In genomic region chr4:137370206-137370633, GRCh38 we compare ENCODE assay signal across 14 cellular contexts.
DNase-seq lines count a peak whose midpoint lies in the region; FAIRE-seq and TF ChIP-seq lines count a peak whose summit lies in the region.
"Had no signal": no experiment of that assay in that cellular context is flagged by ENCODE, and none has a peak within 500 bp of the region (broad histone marks: within the 10 kb centered on the region; RNA-seq: fewer than 3 reads in every experiment).

No MANE protein-coding gene starts in this region.

- H3K27ac ChIP-seq in mesendoderm (ENCODE audit: low read depth, low read length) = no peak overlapping the region
- H3K27ac ChIP-seq: left ventricle myocardium inferior, PC-9 had no signal

- no peak overlapping the region for H2BK15ac ChIP-seq in mesendoderm (replicated peaks; ENCODE audit: low read depth)

- H3K4ac ChIP-seq in mesendoderm (ENCODE audit: low read depth, low read length) = no peak overlapping the region

- H3K79me1 ChIP-seq in mesendoderm (ENCODE audit: low read length) = no peaks in the 10 kb centered on the region

- no peak overlapping the region for H2AK5ac ChIP-seq in mesendoderm (ENCODE audit: low read length)

- DNase-seq in HS-5 (ENCODE audit: low read depth) (peak; percentile 63), amniotic epithelial cell (ENCODE audit: low read depth) (peak; percentile 54), foreskin fibroblast (peak; percentile 71 to 75), urothelium cell line (ENCODE audit: low spot score) (peak; percentile 5), GF-D8 (lab: John Stamatoyannopoulos, UW) (no peak), mesendoderm (no peak)
- no peak for DNase-seq in activated T-cell treated with anti-CD3 and anti-CD28 coated beads, Interleukin-2, amount 50 U/mL, for 48 hours
- DNase-seq: activated CD4-positive, CD25-positive, alpha-beta regulatory T cell treated with anti-CD3 and anti-CD28 coated beads, Interleukin-2, amount 50 U/mL, for 72 hours; activated naive CD8-positive, alpha-beta T cell treated with anti-CD3 and anti-CD28 coated beads, Interleukin-2, amount 10 ng/mL, durations not matched to agents 7 days and 5 days; heart left ventricle; left ventricle myocardium inferior; NCI-H446 treated with DMSO at 0.1 percent for 48 hours; small intestine had no signal

- no peak overlapping the region for H3K18ac ChIP-seq in mesendoderm (ENCODE audit: low read length)

- no peak for TF ChIP-seq CTCF in foreskin fibroblast (IDR thresholded peaks at IDR 0.05; ENCODE audit: low read depth, low read length)

- no peak overlapping the region for H4K8ac ChIP-seq in mesendoderm (ENCODE audit: low read depth, low read length)

- H3K9ac ChIP-seq in mesendoderm (ENCODE audit: low read length) = no peak overlapping the region

- no peak overlapping the region for H3K56ac ChIP-seq in mesendoderm (ENCODE audit: low read length)

- WGBS in mesendoderm (ENCODE audit: extremely low coverage, insufficient coverage, low lambda C conversion rate) = no CpG with 5 or more reads among the region's 3 CpGs

- no peaks in the 10 kb centered on the region for H3K4me1 ChIP-seq in mesendoderm (ENCODE audit: control insufficient read depth, low read depth, low read length)
- H3K4me1 ChIP-seq: left ventricle myocardium inferior had no signal

- no peak overlapping the region for H2BK5ac ChIP-seq in mesendoderm (ENCODE audit: low read length)

- H3K79me2 ChIP-seq in mesendoderm (ENCODE audit: control insufficient read depth, insufficient read depth, low read length) = no peaks in the 10 kb centered on the region

- H3K4me3 ChIP-seq in foreskin fibroblast (ENCODE audit: low read depth in 1 of 2, low read length in 2 of 2) = no peak overlapping the region
- H3K4me3 ChIP-seq in mesendoderm (ENCODE audit: low read length) = no peak overlapping the region
- H3K4me3 ChIP-seq: heart left ventricle, left ventricle myocardium inferior, PC-9 had no signal

- FAIRE-seq in urothelium cell line (lab: Jason Lieb, UNC) = no peak
- FAIRE-seq: small intestine had no signal

- H3K4me2 ChIP-seq in mesendoderm (ENCODE audit: low read length) = no peak overlapping the region
- H3K4me2 ChIP-seq: PC-9 had no signal

- H3K23ac ChIP-seq in mesendoderm (ENCODE audit: low read length) = no peak overlapping the region

- no peak overlapping the region for H2BK120ac ChIP-seq in mesendoderm (ENCODE audit: low read depth, low read length)

- H4K5ac ChIP-seq in mesendoderm (ENCODE audit: low read length) = no peak overlapping the region

- H3K27me3 ChIP-seq in mesendoderm (ENCODE audit: insufficient read depth, low read length, poor library complexity) = no peaks in the 10 kb centered on the region
- H3K27me3 ChIP-seq: heart left ventricle had no signal

- no peaks in the 10 kb centered on the region for H3K36me3 ChIP-seq in mesendoderm (ENCODE audit: control insufficient read depth, insufficient read depth, low read length)
- H3K36me3 ChIP-seq: heart left ventricle, left ventricle myocardium inferior had no signal

Comparison
In these comparisons a context has a peak if more than half of its experiments do, and no peak if none do; other contexts are left out.
1. DNase-seq: peak in HS-5 (single experiment), amniotic epithelial cell (single experiment), foreskin fibroblast (2 of 2) and urothelium cell line (single experiment); none in activated T-cell treated with anti-CD3 and anti-CD28 coated beads, Interleukin-2, amount 50 U/mL, for 48 hours (0 of 2), GF-D8 (single experiment) and mesendoderm (single experiment).